Comparison of ENCODE assay signal across 31 cellular contexts in the genomic region with DNA sequence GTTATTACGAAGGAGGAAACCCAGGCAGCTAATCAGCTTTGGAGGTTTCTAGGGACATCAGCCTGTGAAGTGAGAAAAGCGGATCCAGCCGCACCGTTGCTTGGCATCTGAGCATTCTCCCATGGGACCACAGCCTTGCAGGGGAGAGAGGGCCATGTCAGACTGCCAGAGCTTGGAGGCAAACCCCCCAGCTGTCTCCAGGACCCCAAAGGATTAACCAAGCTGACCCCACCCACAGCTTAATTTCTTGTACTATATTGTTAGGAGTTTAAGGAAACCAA. TPM values are rescaled to one million over a fixed set of nuclear protein-coding genes. Genes with fewer than 3 reads are reported as not detected.
DNase-seq lines count a peak whose midpoint lies in the region; ATAC-seq and TF ChIP-seq lines count a peak whose summit lies in the region.
"Had no signal": no experiment of that assay in that cellular context is flagged by ENCODE, and none has a peak within 500 bp of the region (broad histone marks: within the 10 kb centered on the region; RNA-seq: fewer than 3 reads in every experiment).

No MANE protein-coding gene starts in this region.

- ATAC-seq in HG02678 (IDR thresholded peaks at IDR 0.05; ENCODE audit: unreplicated experiment) (no peak), GM19023 (IDR thresholded peaks at IDR 0.05; ENCODE audit: unreplicated experiment) (no peak)
- ATAC-seq: A549; activated CD4-positive, CD25-positive, alpha-beta regulatory T cell treated with anti-CD3 and anti-CD28 coated beads, Interleukin-2, amount 50 U/mL, for 24 hours; HCT116; natural killer cell; Panc1 had no signal

- H3K9me3 Mint-ChIP-seq in neural crest cell: no peaks in the 10 kb centered on the region
- H3K9me3 Mint-ChIP-seq: activated CD4-positive, alpha-beta memory T cell treated with anti-CD3 and anti-CD28 coated beads for 36 hours; activated T-helper 2 cell treated with anti-CD3 and anti-CD28 coated beads, Interferon-gamma antibody, Interleukin-2, Interleukin-4, amounts not matched to agents 10 μg/mL and 5 μg/mL and 100 μg/mL, durations not matched to agents 14 hours and 24 hours and 36 hours; natural killer cell; stimulated activated naive CD8-positive, alpha-beta T cell treated with anti-CD3 and anti-CD28 coated beads, Interleukin-15, Interleukin-2, amounts not matched to agents 100 ng/mL and 50 ng/mL, for 24 hours had no signal

- TF ChIP-seq CTCF in NB4 (IDR thresholded peaks at IDR 0.05; ENCODE audit: low read depth, low read length): no peak
- no peak for TF ChIP-seq CTCF in neural crest cell (conservative IDR thresholded peaks at IDR 0.05)

- peak; percentile 61 for DNase-seq in NCI-H1436 (lab: John Stamatoyannopoulos, UW)
- DNase-seq in NCI-H1436 treated with DMSO at 0.1 percent for 48 hours (lab: John Stamatoyannopoulos, UW): no peak
- DNase-seq in NB4 (ENCODE audit: low read depth): peak; percentile 86
- peak; percentile 96 for DNase-seq in NCI-H82 treated with DMSO at 0.1 percent for 48 hours (lab: John Stamatoyannopoulos, UW; ENCODE audit: unreplicated experiment)
- DNase-seq in neural crest cell (ENCODE audit: low read depth, low spot score): no peak
- DNase-seq in SKM-1 (lab: John Stamatoyannopoulos, UW; ENCODE audit: unreplicated experiment): no peak
- DNase-seq: activated CD4-positive, alpha-beta memory T cell treated with anti-CD3 and anti-CD28 coated beads for 36 hours; DND-41; effector memory CD4-positive, alpha-beta T cell; erythroblast; KG1; natural killer cell; NCI-H187; ovary; SIG-M5; small intestine had no signal

- peaks cover 74% of the 10 kb centered on the region for H3K4me1 Mint-ChIP-seq in neural crest cell

- no peak overlapping the region for H3K27ac Mint-ChIP-seq in neural crest cell (ENCODE audit: unreplicated experiment)
- H3K27ac Mint-ChIP-seq: activated CD4-positive, alpha-beta memory T cell treated with anti-CD3 and anti-CD28 coated beads for 36 hours; activated naive CD8-positive, alpha-beta T cell; activated T-helper 2 cell treated with anti-CD3 and anti-CD28 coated beads, Interferon-gamma antibody, Interleukin-2, Interleukin-4, amounts not matched to agents 10 μg/mL and 5 μg/mL and 100 μg/mL, durations not matched to agents 14 hours and 24 hours and 36 hours; natural killer cell; stimulated activated naive CD8-positive, alpha-beta T cell treated with anti-CD3 and anti-CD28 coated beads, Interleukin-15, Interleukin-2, amounts not matched to agents 100 ng/mL and 50 ng/mL, for 24 hours had no signal

- no peaks in the 10 kb centered on the region for H3K27me3 Mint-ChIP-seq in neural crest cell (ENCODE audit: low read depth)

- H3K4me3 ChIP-seq in NB4 (ENCODE audit: low read depth, low read length): no peak overlapping the region
- H3K4me3 ChIP-seq: A549, cardiac muscle cell, coronary artery, ovary, tibial artery had no signal

- H3K4me3 Mint-ChIP-seq in neural crest cell: peak overlapping the region; percentile 80
- H3K4me3 Mint-ChIP-seq: activated CD4-positive, alpha-beta memory T cell treated with anti-CD3 and anti-CD28 coated beads for 36 hours; activated naive CD8-positive, alpha-beta T cell; natural killer cell; stimulated activated naive CD8-positive, alpha-beta T cell treated with anti-CD3 and anti-CD28 coated beads, Interleukin-15, Interleukin-2, amounts not matched to agents 100 ng/mL and 50 ng/mL, for 24 hours had no signal

- no peak for TF ChIP-seq POLR2A in NB4 (IDR thresholded peaks at IDR 0.05; ENCODE audit: extremely low read depth, insufficient read length)

- peaks cover 19% of the 10 kb centered on the region for H3K36me3 Mint-ChIP-seq in neural crest cell (ENCODE audit: low read depth)
- H3K36me3 Mint-ChIP-seq: activated CD4-positive, alpha-beta memory T cell treated with anti-CD3 and anti-CD28 coated beads for 36 hours; activated naive CD8-positive, alpha-beta T cell; natural killer cell had no signal

RNA-seq across cellular contexts. Expression of gene IGDCC3, which starts 5.1 kb away (rescaled TPM):
- total RNA-seq in neural crest cell: 298 and 300 TPM in 2 replicates
- total RNA-seq: activated CD4-positive, alpha-beta memory T cell treated with anti-CD3 and anti-CD28 coated beads for 36 hours; activated T-helper 2 cell treated with anti-CD3 and anti-CD28 coated beads, Interferon-gamma antibody, Interleukin-2, Interleukin-4, amounts not matched to agents 10 μg/mL and 5 μg/mL and 100 μg/mL, durations not matched to agents 14 hours and 24 hours and 36 hours; aorta; lower leg skin; natural killer cell; T-helper 1 cell treated with Interleukin-12 subunit alpha and Interleukin-12 subunit beta and Interleukin-4 antibody, amounts not matched to agents 30 ng/mL and 1 ng/mL, for 36 hours had no signal

RNA-seq across cellular contexts. Expression of gene IGDCC4, which starts 50.0 kb away (rescaled TPM):
- total RNA-seq in neural crest cell: 19.8 and 19.9 TPM in 2 replicates

Comparison
In these comparisons a context has a peak if more than half of its experiments do, and no peak if none do; other contexts are left out.
1. DNase-seq: peak in NCI-H1436 (single experiment), NB4 (single experiment) and NCI-H82 treated with DMSO at 0.1 percent for 48 hours (single experiment); none in NCI-H1436 treated with DMSO at 0.1 percent for 48 hours (single experiment), neural crest cell (single experiment) and SKM-1 (single experiment).